In the genomic region with DNA sequence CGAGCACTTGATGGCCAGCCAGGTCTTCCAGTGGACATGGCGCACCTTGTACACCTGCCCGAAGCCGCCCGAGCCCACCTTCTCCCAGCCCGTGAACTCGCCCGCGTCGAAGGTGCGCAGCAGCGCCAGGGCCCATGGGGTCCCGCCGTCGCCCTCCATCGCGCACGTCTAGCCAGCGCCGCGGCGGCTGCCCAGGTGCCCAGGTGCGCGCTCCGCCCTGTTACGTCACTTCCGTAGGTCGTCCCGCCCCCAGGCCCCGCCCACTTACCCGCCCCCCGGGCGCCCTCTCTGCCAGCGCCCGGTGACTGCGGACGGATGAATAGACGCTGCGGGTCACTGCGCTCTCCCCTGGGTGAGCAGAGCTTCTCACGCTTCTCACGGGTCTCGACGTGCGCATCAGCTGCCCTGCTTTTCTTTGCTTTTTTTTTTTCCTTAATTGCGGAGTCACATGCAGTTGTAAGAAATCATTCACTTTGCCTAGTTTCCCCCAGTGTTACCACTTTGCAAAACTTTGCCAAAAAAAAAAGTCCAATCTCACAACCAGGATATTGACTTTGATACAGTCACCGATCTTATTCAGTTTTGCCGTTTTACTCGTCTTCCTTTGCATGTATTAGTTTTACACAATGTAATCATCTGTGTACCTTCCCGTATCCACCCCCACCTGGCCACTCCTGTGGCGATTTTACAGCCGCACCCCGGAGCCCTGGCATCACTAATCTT, we compare ENCODE assay signal across 9 cellular contexts. TPM values are rescaled to one million over a fixed set of nuclear protein-coding genes. Genes with fewer than 3 reads are reported as not detected.
DNase-seq lines count a peak whose midpoint lies in the region; ATAC-seq, FAIRE-seq and TF ChIP-seq lines count a peak whose summit lies in the region.
"Had no signal": no experiment of that assay in that cellular context is flagged by ENCODE, and none has a peak within 500 bp of the region (broad histone marks: within the 10 kb centered on the region; RNA-seq: fewer than 3 reads in every experiment).

Gene RIPK4, minus strand, starts transcription at position 170 of the 723 bp plus-strand sequence. Its CDS starts 11 bp downstream, at position 159.

- CTCF ChIA-PET in H1 (lab: Charles Lee; ENCODE audit: partially characterized antibody) = interaction anchor here (1.4 to 9.1 kb wide), 4 partner anchors 7 to 154 kb away, joined by 4 to 71 read pairs (median 30); no protein-coding TSS in a partner anchor
- CTCF ChIA-PET in naive thymus-derived CD4-positive, alpha-beta T cell (lab: Charles Lee) = no interaction called here

- no peak within 1 kb of the TSS for H2AFZ ChIP-seq in H1 (ENCODE audit: low read length)

- H3K4me2 ChIP-seq in H1 (ENCODE audit: insufficient read depth in 1 of 2, low read depth in 2 of 2, low read length in 2 of 2) = peak within 1 kb of the TSS; percentile 78 to 94

- ATAC-seq in GM18909 (IDR thresholded peaks at IDR 0.05; ENCODE audit: poor library complexity, unreplicated experiment) (peak; percentile 60), HG03039 (IDR thresholded peaks at IDR 0.05; ENCODE audit: unreplicated experiment) (no peak)
- ATAC-seq in naive thymus-derived CD4-positive, alpha-beta T cell = peak; percentile 82
- peak; percentile 83 for ATAC-seq in stimulated activated naive CD8-positive, alpha-beta T cell treated with anti-CD3 and anti-CD28 coated beads, Interleukin-15, amount 100 ng/mL, for 72 hours

- H3K79me2 ChIP-seq in H1 (ENCODE audit: control insufficient read depth in 1 of 2, insufficient read depth in 2 of 2, low read length in 2 of 2) = peaks cover 0 to 20% of the 10 kb centered on the region in 2 experiments; a peak in 2 of 4 replicates

- H4K20me1 ChIP-seq in H1 (replicated peaks in 1 of 2; ENCODE audit: control insufficient read depth in 1 of 2, insufficient read depth in 2 of 2, low read length in 2 of 2) = peaks cover 5 to 10% of the 10 kb centered on the region in 2 experiments

- no peaks in the 10 kb centered on the region for H3K79me1 ChIP-seq in H1 (ENCODE audit: low read depth, low read length)

- no peak within 1 kb of the TSS for H4K91ac ChIP-seq in H1 (replicated peaks; ENCODE audit: insufficient read length, low read length)

- peak in 1 of 2 experiments; percentile 67; a peak in 2 of 3 replicates for TF ChIP-seq POLR2A in H1 (IDR thresholded peaks at IDR 0.05; ENCODE audit: control extremely low read depth in 1 of 2, low read depth in 2 of 2, low read length in 2 of 2)

- H3K4ac ChIP-seq in H1 (replicated peaks; ENCODE audit: insufficient read length, low read depth, low read length) = no peak within 1 kb of the TSS

- H2BK20ac ChIP-seq in H1 (ENCODE audit: low read length) = peak within 1 kb of the TSS; percentile 86; the same call in 1 of the 2 replicates

- peak within 1 kb of the TSS; percentile 15 to 88 (median 68) for H3K27ac Mint-ChIP-seq in naive thymus-derived CD4-positive, alpha-beta T cell
- H3K27ac Mint-ChIP-seq in stimulated activated naive CD8-positive, alpha-beta T cell treated with anti-CD3 and anti-CD28 coated beads, Interleukin-15, amount 100 ng/mL, for 72 hours = peak within 1 kb of the TSS in 1 of 2 donors; percentile 63

- H2BK5ac ChIP-seq in H1 (ENCODE audit: low read depth, low read length) = no peak within 1 kb of the TSS; the same call in 1 of the 2 replicates

- H3K9me3 ChIP-seq in H1 (ENCODE audit: insufficient read depth in 2 of 2, low read depth in 1 of 2, low read length in 1 of 2) = no peaks in the 10 kb centered on the region
- H3K9me3 ChIP-seq in naive thymus-derived CD4-positive, alpha-beta T cell (ENCODE audit: control insufficient read depth in 2 of 3, low read length in 3 of 3) = no peaks in the 10 kb centered on the region

- DNase-seq in NCI-H2029 (lab: John Stamatoyannopoulos, UW) (peak; percentile 92), H1 (ENCODE audit: low read depth in 1 of 2, low spot score in 2 of 2) (peak; percentile 44 to 88), NOMO-1 treated with DMSO at 0.1 percent for 48 hours (lab: John Stamatoyannopoulos, UW; ENCODE audit: unreplicated experiment) (no peak)
- peak; percentile 38 to 39 for DNase-seq in activated CD4-positive, alpha-beta T cell treated with anti-CD3 and anti-CD28 coated beads, Interleukin-2, amount 50 U/mL, for 24 hours (ENCODE audit: low read depth in 1 of 2, low spot score in 1 of 2)
- DNase-seq in naive thymus-derived CD4-positive, alpha-beta T cell = peak; percentile 27 to 64 (median 49)
- DNase-seq in stimulated activated naive CD8-positive, alpha-beta T cell treated with anti-CD3 and anti-CD28 coated beads, Interleukin-15, amount 100 ng/mL, for 72 hours = peak; percentile 53 to 60

- TF ChIP-seq EP300 in H1 (IDR thresholded peaks at IDR 0.05; ENCODE audit: borderline replicate concordance in 1 of 2, low read depth in 2 of 2, low read length in 2 of 2) = no peak

- H3K27me3 Mint-ChIP-seq in naive thymus-derived CD4-positive, alpha-beta T cell = peaks cover 63 to 88% (median 65%) of the 10 kb centered on the region in 5 donors
- peaks cover 93% of the 10 kb centered on the region for H3K27me3 Mint-ChIP-seq in stimulated activated naive CD8-positive, alpha-beta T cell treated with anti-CD3 and anti-CD28 coated beads, Interleukin-15, amount 100 ng/mL, for 72 hours

- WGBS in H1 (ENCODE audit: extremely low coverage in 1 of 2, insufficient coverage in 1 of 2, insufficient read length in 1 of 2, insufficient replicate concordance in 2 of 2, low coverage in 1 of 2, low lambda C conversion rate in 2 of 2, missing lambda C conversion rate in 1 of 2), 2 experiments = 2% methylated on average over 31 of the region's 53 CpGs; no CpG with 5 or more reads in 1 of the 2 experiments

- FAIRE-seq in H1 (lab: Jason Lieb, UNC) = no peak
- FAIRE-seq: colon had no signal

- H2AK5ac ChIP-seq in H1 (ENCODE audit: low read depth, low read length) = no peak within 1 kb of the TSS

- H2BK120ac ChIP-seq in H1 (replicated peaks; ENCODE audit: low read depth, low read length) = no peak within 1 kb of the TSS

- H3K4me3 Mint-ChIP-seq in naive thymus-derived CD4-positive, alpha-beta T cell = peak within 1 kb of the TSS; percentile 85 to 97 (median 87)
- H3K4me3 Mint-ChIP-seq in stimulated activated naive CD8-positive, alpha-beta T cell treated with anti-CD3 and anti-CD28 coated beads, Interleukin-15, amount 100 ng/mL, for 72 hours = peak within 1 kb of the TSS; percentile 78 to 86

- no peak within 1 kb of the TSS for H3K14ac ChIP-seq in H1 (ENCODE audit: insufficient read length)

- H3K23ac ChIP-seq in H1 (ENCODE audit: insufficient read length) = no peak within 1 kb of the TSS

- peaks cover 0 to 5% (median 3%) of the 10 kb centered on the region in 5 donors for H3K36me3 Mint-ChIP-seq in naive thymus-derived CD4-positive, alpha-beta T cell

- no peak for TF ChIP-seq RAD21 in H1 (IDR thresholded peaks at IDR 0.05 in 1 of 2, conservative IDR thresholded peaks at IDR 0.05 in 1 of 2; ENCODE audit: low read depth in 2 of 2, low read length in 2 of 2)

- H3K27ac ChIP-seq in H1 (ENCODE audit: low read depth, low read length) = no peak within 1 kb of the TSS
- no peak within 1 kb of the TSS for H3K27ac ChIP-seq in naive thymus-derived CD4-positive, alpha-beta T cell (ENCODE audit: low read depth, low read length)

- H3K23me2 ChIP-seq in H1 (ENCODE audit: low read depth, low read length) = peaks cover 20% of the 10 kb centered on the region

- H4K5ac ChIP-seq in H1 (ENCODE audit: insufficient read length, low read depth, low read length) = no peak within 1 kb of the TSS

- peaks cover 0 to 6% (median 0%) of the 10 kb centered on the region in 11 donors for H3K9me3 Mint-ChIP-seq in naive thymus-derived CD4-positive, alpha-beta T cell
- H3K9me3 Mint-ChIP-seq in stimulated activated naive CD8-positive, alpha-beta T cell treated with anti-CD3 and anti-CD28 coated beads, Interleukin-15, amount 100 ng/mL, for 72 hours = no peaks in the 10 kb centered on the region

- peak within 1 kb of the TSS in 3 of 4 experiments; percentile 20 to 34 (median 24); a peak in 4 of 7 replicates for H3K9ac ChIP-seq in H1 (replicated peaks in 1 of 4; ENCODE audit: extremely low read depth in 1 of 4, low read depth in 3 of 4, low read length in 3 of 4)

- H3K4me3 ChIP-seq in H1 (ENCODE audit: extremely low read depth in 1 of 4, insufficient read depth in 2 of 4, low read depth in 3 of 4, low read length in 4 of 4) = peak within 1 kb of the TSS; percentile 37 to 73 (median 45)
- peak within 1 kb of the TSS; percentile 64 for H3K4me3 ChIP-seq in naive thymus-derived CD4-positive, alpha-beta T cell (ENCODE audit: low read length)

- H4K8ac ChIP-seq in H1 (ENCODE audit: extremely low read depth, insufficient read depth, low read length) = no peak within 1 kb of the TSS

- H3K27me3 ChIP-seq in H1 (replicated peaks in 1 of 4; ENCODE audit: control insufficient read depth in 3 of 4, extremely low read depth in 1 of 4, insufficient read depth in 3 of 4, low read length in 3 of 4) = peaks cover 33 to 93% (median 85%) of the 10 kb centered on the region in 4 experiments
- peaks cover 8 to 28% of the 10 kb centered on the region in 2 donors for H3K27me3 ChIP-seq in naive thymus-derived CD4-positive, alpha-beta T cell (ENCODE audit: control insufficient read depth in 2 of 2, insufficient read depth in 2 of 2, low read length in 2 of 2)

- H3K4me1 ChIP-seq in H1 (replicated peaks in 1 of 4; ENCODE audit: control insufficient read depth in 3 of 4, insufficient read depth in 4 of 4, low read length in 3 of 4) = peaks cover 21 to 40% (median 31%) of the 10 kb centered on the region in 4 experiments
- H3K4me1 ChIP-seq in naive thymus-derived CD4-positive, alpha-beta T cell (ENCODE audit: control insufficient read depth in 2 of 2, insufficient read depth in 2 of 2, low read length in 2 of 2) = peaks cover 11 to 31% of the 10 kb centered on the region in 2 donors

- peaks cover 23 to 34% (median 30%) of the 10 kb centered on the region in 7 donors for H3K4me1 Mint-ChIP-seq in naive thymus-derived CD4-positive, alpha-beta T cell
- H3K4me1 Mint-ChIP-seq in stimulated activated naive CD8-positive, alpha-beta T cell treated with anti-CD3 and anti-CD28 coated beads, Interleukin-15, amount 100 ng/mL, for 72 hours = peaks cover 36% of the 10 kb centered on the region

- POLR2A ChIA-PET in H1 (lab: Charles Lee; ENCODE audit: partially characterized antibody) = interaction anchor here (1.0 to 1.6 kb wide), 3 partner anchors 10 to 98 kb away, joined by 3 to 4 read pairs (median 3); no protein-coding TSS in a partner anchor
- POLR2A ChIA-PET in naive thymus-derived CD4-positive, alpha-beta T cell (lab: Charles Lee) = no interaction called here

- H3K36me3 ChIP-seq in H1 (ENCODE audit: control insufficient read depth in 2 of 4, insufficient read depth in 4 of 4, low read length in 3 of 4) = no peaks in the 10 kb centered on the region
- no peaks in the 10 kb centered on the region for H3K36me3 ChIP-seq in naive thymus-derived CD4-positive, alpha-beta T cell (ENCODE audit: control insufficient read depth in 2 of 3, insufficient read depth in 3 of 3, low read length in 3 of 3)

- intact Hi-C loops in naive thymus-derived CD4-positive, alpha-beta T cell (cut with micrococcal nuclease) = loop anchor here in 1 of 2 donors (5.0 kb wide), 1 partner anchor 110 kb away; the partner anchor contains the start of gene PRDM15

- peak within 1 kb of the TSS; percentile 95; the same call in 1 of the 2 replicates for H2BK15ac ChIP-seq in H1 (ENCODE audit: low read length)

- H2BK12ac ChIP-seq in H1 (ENCODE audit: low read depth, low read length) = no peak within 1 kb of the TSS

- peak within 1 kb of the TSS; percentile 28; the same call in 1 of the 2 replicates for H3K18ac ChIP-seq in H1 (ENCODE audit: extremely low read depth, low read length)

- no peak within 1 kb of the TSS for H3K56ac ChIP-seq in H1 (replicated peaks; ENCODE audit: insufficient read length, low read depth, low read length)

- TF ChIP-seq CTCF in H1 (IDR thresholded peaks at IDR 0.05; ENCODE audit: control extremely low read depth in 1 of 3, insufficient read depth in 1 of 3, low read depth in 1 of 3, low read length in 3 of 3) = no peak

RNA-seq across cellular contexts. Expression of gene RIPK4, which starts in this region (rescaled TPM):
- total RNA-seq in H1 (2021; fragmentation: NEBNext Ultra II Directional; extraction: Animal tissue kit (Norgen Biotek cat#: 25700)) = 4.5 and 5.6 TPM in 2 replicates
- 2.7 and 4.5 TPM in 2 replicates for polyA plus RNA-seq in H1 (2011; rRNA removed)
- 2.8 TPM for polyA plus RNA-seq in H1 (2011; cell fraction: cytosol; rRNA removed)
- 4.9 TPM for polyA plus RNA-seq in H1 (2011; cell fraction: nucleus; rRNA removed)
- polyA plus RNA-seq in H1 (2012, experiment 1 of 2) = 2.6 to 5.4 TPM (median 5.1 TPM) in 4 replicates
- 4.1 TPM for polyA plus RNA-seq in H1 (2012, experiment 2 of 2)
- polyA plus RNA-seq in H1 (2013, experiment 1 of 2) = 1.8 TPM
- 1.7 TPM for polyA plus RNA-seq in H1 (2013, experiment 2 of 2)
- polyA minus RNA-seq in H1 (2011; rRNA and poly(A)+ RNA removed) = 2.7 and 3.5 TPM in 2 replicates
- 3.4 TPM for polyA minus RNA-seq in H1 (2011; cell fraction: cytosol; rRNA and poly(A)+ RNA removed)
- polyA minus RNA-seq in H1 (2011; cell fraction: nucleus; rRNA and poly(A)+ RNA removed) = 3.7 TPM
- total RNA-seq in naive thymus-derived CD4-positive, alpha-beta T cell = 1 to 10 TPM in 1 of 5 experiments, under 1 TPM in 3, not detected in 1; 0.30 to 2.2 (median 0.62) TPM
- polyA plus RNA-seq in naive thymus-derived CD4-positive, alpha-beta T cell = under 1 TPM; 0.24 to 0.33 TPM
